ENCODE assay signal across 1 cellular context in the genomic region with DNA sequence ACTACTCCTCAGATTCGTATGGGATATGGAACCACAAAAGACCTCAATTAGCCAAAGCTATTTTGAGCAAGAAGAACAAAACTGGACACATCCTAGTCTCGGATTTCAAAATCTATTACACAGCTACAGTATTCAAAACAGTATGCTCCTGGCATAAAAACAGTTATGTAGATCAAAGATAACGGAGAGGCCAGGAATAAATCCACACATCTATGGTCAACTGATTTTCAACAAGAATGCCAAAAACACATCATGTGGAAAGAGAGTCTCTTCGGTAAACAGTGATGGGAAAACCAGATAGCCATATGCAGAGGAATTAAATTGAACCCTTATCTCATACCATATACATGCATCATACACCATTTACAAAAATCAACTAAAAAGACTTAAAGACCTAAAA.
TF ChIP-seq lines count a peak whose summit lies in the region.

No MANE protein-coding gene starts in this region.

TF ChIP-seq in SK-N-SH treated with all-trans-retinoic acid at 6 μM for 48 hours, 23 proteins besides CTCF, POLR2A, EP300 and RAD21 (continued from another document):
- no peak for TF ChIP-seq TOX (CRISPR knock-in tag; IDR thresholded peaks at IDR 0.05; ENCODE audit: borderline replicate concordance)
- no peak for TF ChIP-seq PPARA (CRISPR knock-in tag; IDR thresholded peaks at IDR 0.05; ENCODE audit: borderline replicate concordance)
- TF ChIP-seq ISL1 (CRISPR knock-in tag; IDR thresholded peaks at IDR 0.05): no peak
- no peak for TF ChIP-seq ZNF70 (CRISPR knock-in tag; IDR thresholded peaks at IDR 0.05)
- TF ChIP-seq, protein P1, sequence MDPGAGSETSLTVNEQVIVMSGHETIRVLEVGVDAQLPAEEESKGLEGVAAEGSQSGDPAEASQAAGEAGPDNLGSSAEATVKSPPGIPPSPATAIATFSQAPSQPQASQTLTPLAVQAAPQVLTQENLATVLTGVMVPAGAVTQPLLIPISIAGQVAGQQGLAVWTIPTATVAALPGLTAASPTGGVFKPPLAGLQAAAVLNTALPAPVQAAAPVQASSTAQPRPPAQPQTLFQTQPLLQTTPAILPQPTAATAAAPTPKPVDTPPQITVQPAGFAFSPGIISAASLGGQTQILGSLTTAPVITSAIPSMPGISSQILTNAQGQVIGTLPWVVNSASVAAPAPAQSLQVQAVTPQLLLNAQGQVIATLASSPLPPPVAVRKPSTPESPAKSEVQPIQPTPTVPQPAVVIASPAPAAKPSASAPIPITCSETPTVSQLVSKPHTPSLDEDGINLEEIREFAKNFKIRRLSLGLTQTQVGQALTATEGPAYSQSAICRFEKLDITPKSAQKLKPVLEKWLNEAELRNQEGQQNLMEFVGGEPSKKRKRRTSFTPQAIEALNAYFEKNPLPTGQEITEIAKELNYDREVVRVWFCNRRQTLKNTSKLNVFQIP (CRISPR knock-in tag; IDR thresholded peaks at IDR 0.05; ENCODE audit: borderline replicate concordance, low read depth): no peak
